In the genomic region with DNA sequence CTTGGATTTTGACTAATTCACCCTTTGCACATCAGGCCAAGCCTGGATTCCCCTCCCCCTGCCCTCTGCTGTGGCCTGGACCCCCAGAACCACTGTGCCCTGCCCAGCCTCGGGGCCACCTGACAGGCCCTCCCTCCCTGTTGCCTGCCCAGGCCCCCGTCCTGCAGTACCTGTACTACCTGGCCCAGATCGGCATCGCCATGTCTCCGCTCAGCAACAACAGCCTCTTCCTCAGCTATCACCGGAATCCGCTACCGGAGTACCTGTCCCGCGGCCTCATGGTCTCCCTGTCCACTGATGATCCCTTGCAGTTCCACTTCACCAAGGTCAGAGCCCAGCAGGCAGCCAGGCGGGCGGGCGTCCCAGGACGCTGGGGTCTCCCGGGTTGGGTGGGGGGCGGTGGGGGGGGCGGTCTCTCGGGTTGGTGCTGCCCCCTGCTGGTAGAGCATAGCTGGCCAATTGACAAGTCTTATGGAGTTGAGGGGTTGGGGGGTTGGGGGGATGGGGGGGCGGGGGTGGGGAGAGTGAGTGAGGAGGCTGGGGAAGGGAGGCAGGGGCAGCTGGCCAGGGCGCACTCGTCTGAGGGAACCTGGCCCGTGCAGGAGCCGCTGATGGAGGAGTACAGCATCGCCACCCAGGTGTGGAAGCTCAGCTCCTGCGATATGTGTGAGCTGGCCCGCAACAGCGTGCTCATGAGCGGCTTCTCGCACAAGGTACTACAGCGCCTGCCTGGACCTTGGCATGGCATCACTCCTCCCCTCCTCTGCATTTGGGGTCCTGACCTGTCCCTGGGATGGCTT, we compare ENCODE assay signal across 10 cellular contexts. TPM values are rescaled to one million over a fixed set of nuclear protein-coding genes. Genes with fewer than 3 reads are reported as not detected.
DNase-seq lines count a peak whose midpoint lies in the region; ATAC-seq and TF ChIP-seq lines count a peak whose summit lies in the region.
"Had no signal": no experiment of that assay in that cellular context is flagged by ENCODE, and none has a peak within 500 bp of the region (broad histone marks: within the 10 kb centered on the region; RNA-seq: fewer than 3 reads in every experiment).

No MANE protein-coding gene starts in this region.

- intact Hi-C loops in CD4-positive, alpha-beta T cell (cut with DNase I, micrococcal nuclease): loop anchor here (1.0 to 5.0 kb wide), 3 partner anchors 38 to 85 kb away; no protein-coding TSS in a partner anchor

- peaks cover 21% of the 10 kb centered on the region for H3K4me1 Mint-ChIP-seq in CD4-positive, alpha-beta T cell (ENCODE audit: low read depth)
- H3K4me1 Mint-ChIP-seq in brain (peaks cover 44% of the 10 kb centered on the region), mesothelial cell of epicardium (peaks cover 1% of the 10 kb centered on the region)

- H3K9me3 ChIP-seq in CD4-positive, alpha-beta T cell (ENCODE audit: control insufficient read depth, low read length): no peaks in the 10 kb centered on the region

- H3K27ac ChIP-seq in CD4-positive, alpha-beta T cell (ENCODE audit: low read depth, low read length): no peak overlapping the region

- no peak overlapping the region for H3K27ac Mint-ChIP-seq in CD4-positive, alpha-beta T cell
- H3K27ac Mint-ChIP-seq in brain (peak overlapping the region in 1 of 5 experiments; percentile 94), mesothelial cell of epicardium (no peak overlapping the region)
- H3K27ac Mint-ChIP-seq: activated B cell treated with CpG ODN at 0.5 μM for 24 hours had no signal

- H3K27me3 ChIP-seq in CD4-positive, alpha-beta T cell (ENCODE audit: control insufficient read depth, insufficient read depth, low read length): no peaks in the 10 kb centered on the region

- ATAC-seq in CD4-positive, alpha-beta T cell (ENCODE audit: poor library complexity): no peak
- ATAC-seq in HG02870 (IDR thresholded peaks at IDR 0.05; ENCODE audit: unreplicated experiment): no peak

- POLR2A ChIA-PET in CD4-positive, alpha-beta T cell (lab: Charles Lee): interaction anchor here (0.5 to 2.1 kb wide), 4 partner anchors 10 to 669 kb away, joined by 3 to 7 read pairs (median 6); a partner anchor contains a TSS

- H3K9me3 Mint-ChIP-seq in CD4-positive, alpha-beta T cell: no peaks in the 10 kb centered on the region
- H3K9me3 Mint-ChIP-seq in brain (peaks cover 0 to 3% (median 0%) of the 10 kb centered on the region in 5 experiments), mesothelial cell of epicardium (no peaks in the 10 kb centered on the region)
- H3K9me3 Mint-ChIP-seq: activated B cell treated with CpG ODN at 0.5 μM for 24 hours had no signal

- no peaks in the 10 kb centered on the region for H3K27me3 Mint-ChIP-seq in CD4-positive, alpha-beta T cell
- H3K27me3 Mint-ChIP-seq in brain: peaks cover 7% of the 10 kb centered on the region
- no peaks in the 10 kb centered on the region for H3K27me3 Mint-ChIP-seq in mesothelial cell of epicardium (ENCODE audit: low read depth)
- H3K27me3 Mint-ChIP-seq: activated B cell treated with CpG ODN at 0.5 μM for 24 hours had no signal

- CTCF ChIA-PET in CD4-positive, alpha-beta T cell (lab: Charles Lee): interaction anchor here (0.6 to 1.4 kb wide), 5 partner anchors 10 to 84 kb away, joined by 3 to 14 read pairs (median 4); a partner anchor contains a TSS

- H3K36me3 Mint-ChIP-seq in CD4-positive, alpha-beta T cell (ENCODE audit: low read depth): peaks cover 61% of the 10 kb centered on the region
- H3K36me3 Mint-ChIP-seq in brain (peaks cover 46% of the 10 kb centered on the region), mesothelial cell of epicardium (peaks cover 29% of the 10 kb centered on the region)

- peak; percentile 24 for TF ChIP-seq CTCF in CD4-positive, alpha-beta T cell (IDR thresholded peaks at IDR 0.05)
- TF ChIP-seq CTCF in LNCAP (IDR thresholded peaks at IDR 0.05) (peak; percentile 29), brain (conservative IDR thresholded peaks at IDR 0.05) (peak; percentile 14 to 22), mesothelial cell of epicardium (IDR thresholded peaks at IDR 0.05; ENCODE audit: unreplicated experiment) (peak; percentile 39)

- peak in 7 of 10 experiments; percentile 26 to 41 (median 33) for DNase-seq in CD4-positive, alpha-beta T cell
- DNase-seq in mesothelial cell of epicardium (ENCODE audit: low spot score in 2 of 2, unreplicated experiment in 2 of 2) (no peak), cortex of kidney (lab: John Stamatoyannopoulos, UW) (no peak), NCI-H187 (lab: John Stamatoyannopoulos, UW) (no peak), NCI-H2196 (lab: John Stamatoyannopoulos, UW; ENCODE audit: unreplicated experiment) (no peak)
- DNase-seq: activated B cell treated with CpG ODN at 0.5 μM for 24 hours, NCI-H1048 had no signal

- H3K4me3 Mint-ChIP-seq in CD4-positive, alpha-beta T cell: no peak overlapping the region
- H3K4me3 Mint-ChIP-seq in brain: no peak overlapping the region
- no peak overlapping the region for H3K4me3 Mint-ChIP-seq in mesothelial cell of epicardium
- H3K4me3 Mint-ChIP-seq: activated B cell treated with CpG ODN at 0.5 μM for 24 hours had no signal

RNA-seq across cellular contexts. Expression of a gene that starts 10.6 kb away (rescaled TPM):
- 100 to 1,000 TPM; 170 to 191 TPM for total RNA-seq in CD4-positive, alpha-beta T cell
- polyA plus RNA-seq in brain (ENCODE audit: insufficient read depth, low read depth, low replicate concordance): 140 TPM
- 133 to 141 TPM (median 134 TPM) in 3 replicates for total RNA-seq in mesothelial cell of epicardium

RNA-seq across cellular contexts. Expression of a gene that starts 10.9 kb away (rescaled TPM):
- not detected for total RNA-seq in CD4-positive, alpha-beta T cell
- polyA plus RNA-seq in brain (ENCODE audit: insufficient read depth, low read depth, low replicate concordance): not detected
- total RNA-seq in mesothelial cell of epicardium: 0.36 TPM in 1 of 3 replicates, not detected in the others
- total RNA-seq: activated B cell treated with CpG ODN at 0.5 μM for 24 hours had no signal

RNA-seq across cellular contexts. Expression of a gene that starts 25.6 kb away (rescaled TPM):
- 10 to 100 TPM; 17.7 to 20.7 TPM for total RNA-seq in CD4-positive, alpha-beta T cell
- polyA plus RNA-seq in brain (ENCODE audit: insufficient read depth, low read depth, low replicate concordance): 65.2 TPM
- total RNA-seq in mesothelial cell of epicardium: 23.4 to 24.9 TPM (median 23.7 TPM) in 3 replicates

RNA-seq across cellular contexts. Expression of a gene that starts 37.6 kb away (rescaled TPM):
- 100 to 1,000 TPM; 106 to 107 TPM for total RNA-seq in CD4-positive, alpha-beta T cell
- 63.2 TPM for polyA plus RNA-seq in brain (ENCODE audit: insufficient read depth, low read depth, low replicate concordance)
- 169 to 186 TPM (median 177 TPM) in 3 replicates for total RNA-seq in mesothelial cell of epicardium

RNA-seq across cellular contexts. Expression of a gene that starts 57.3 kb away (rescaled TPM):
- total RNA-seq in CD4-positive, alpha-beta T cell: 10 to 100 TPM; 31.9 to 36.2 TPM
- not detected for polyA plus RNA-seq in brain (ENCODE audit: insufficient read depth, low read depth, low replicate concordance)
- 48.8 to 54.2 TPM (median 52.3 TPM) in 3 replicates for total RNA-seq in mesothelial cell of epicardium

Comparison
In these comparisons a context has a peak if more than half of its experiments do, and no peak if none do; other contexts are left out.
1. DNase-seq: peak in CD4-positive, alpha-beta T cell (7 of 10); none in mesothelial cell of epicardium (0 of 2), cortex of kidney (single experiment), NCI-H187 (0 of 2) and NCI-H2196 (single experiment).
2. Peak in every context shown above with its lines, with median percentiles within 50 percentile points of each other: CTCF ChIP-seq.